In the genomic region with DNA sequence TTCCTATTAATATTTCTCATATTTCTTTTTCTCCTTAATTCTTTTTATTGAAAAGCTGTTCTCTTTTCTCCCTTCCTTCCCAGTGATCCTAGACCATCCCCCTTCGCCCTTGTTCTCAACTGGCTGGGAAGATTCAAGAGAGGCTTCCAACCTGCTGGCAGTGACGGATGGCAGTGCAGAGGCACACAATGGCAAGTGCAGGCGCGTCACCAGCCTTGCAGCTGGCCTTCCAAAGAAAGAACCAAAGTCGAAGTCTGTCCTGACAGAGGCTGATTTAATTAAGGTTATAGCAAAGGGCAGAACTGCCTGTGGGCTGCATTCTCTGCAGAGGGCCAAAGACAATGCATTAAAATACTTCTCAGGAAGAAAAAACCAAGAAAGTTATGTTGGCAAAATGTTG, we compare ENCODE assay signal across 11 cellular contexts. TPM values are rescaled to one million over a fixed set of nuclear protein-coding genes. Genes with fewer than 3 reads are reported as not detected.
A peak's percentile ranks its signal among the peaks of the same experiment; 100 is the strongest.
DNase-seq lines count a peak whose midpoint lies in the region; ATAC-seq and TF ChIP-seq lines count a peak whose summit lies in the region.
"Had no signal": no experiment of that assay in that cellular context is flagged by ENCODE, and none has a peak within 500 bp of the region (broad histone marks: within the 10 kb centered on the region; RNA-seq: fewer than 3 reads in every experiment).

No MANE protein-coding gene starts in this region.

- peak overlapping the region; percentile 16 for H3K27ac Mint-ChIP-seq in activated CD8-positive, alpha-beta T cell treated with anti-CD3 and anti-CD28 coated beads, Interleukin-2, amount 10 ng/mL, durations not matched to agents 7 days and 5 days
- H3K27ac Mint-ChIP-seq: memory B cell had no signal

- peaks cover 26% of the 10 kb centered on the region for H3K36me3 Mint-ChIP-seq in activated CD8-positive, alpha-beta T cell treated with anti-CD3 and anti-CD28 coated beads, Interleukin-2, amount 10 ng/mL, durations not matched to agents 7 days and 5 days (ENCODE audit: low read depth)

- no peaks in the 10 kb centered on the region for H3K27me3 Mint-ChIP-seq in activated CD8-positive, alpha-beta T cell treated with anti-CD3 and anti-CD28 coated beads, Interleukin-2, amount 10 ng/mL, durations not matched to agents 7 days and 5 days (ENCODE audit: low read depth)
- H3K27me3 Mint-ChIP-seq: memory B cell had no signal

- no peak overlapping the region for H3K27ac ChIP-seq in A673 (ENCODE audit: low read depth, low read length, poor library complexity, severe bottlenecking)
- H3K27ac ChIP-seq in ovary, result no peak overlapping the region
- no peak overlapping the region for H3K27ac ChIP-seq in sigmoid colon

- H3K4me1 Mint-ChIP-seq in activated CD8-positive, alpha-beta T cell treated with anti-CD3 and anti-CD28 coated beads, Interleukin-2, amount 10 ng/mL, durations not matched to agents 7 days and 5 days (ENCODE audit: low read depth), result peaks cover 72% of the 10 kb centered on the region

- TF ChIP-seq CTCF in A673 (conservative IDR thresholded peaks at IDR 0.05; ENCODE audit: low read depth, low read length) (no peak), ovary (IDR thresholded peaks at IDR 0.05) (no peak), sigmoid colon (IDR thresholded peaks at IDR 0.05) (no peak)

- no peaks in the 10 kb centered on the region for H3K9me3 Mint-ChIP-seq in activated CD8-positive, alpha-beta T cell treated with anti-CD3 and anti-CD28 coated beads, Interleukin-2, amount 10 ng/mL, durations not matched to agents 7 days and 5 days (ENCODE audit: insufficient read depth)
- H3K9me3 Mint-ChIP-seq: memory B cell had no signal

- DNase-seq in A673 (ENCODE audit: low spot score) (peak; percentile 26), DMS53 treated with DMSO at 0.1 percent for 48 hours (lab: John Stamatoyannopoulos, UW; ENCODE audit: unreplicated experiment) (peak; percentile 11), medulla oblongata (ENCODE audit: extremely low spot score) (peak; percentile 63), ovary (no peak), sigmoid colon (no peak)
- DNase-seq in activated CD8-positive, alpha-beta T cell treated with anti-CD3 and anti-CD28 coated beads, Interleukin-2, amount 10 ng/mL, durations not matched to agents 7 days and 5 days, result no peak
- no peak for DNase-seq in stimulated activated CD4-positive, alpha-beta T cell treated with anti-CD3 and anti-CD28 coated beads, Interleukin-1b, Interleukin-23, amount 100 ng/mL, for 48 hours
- DNase-seq: NK-92 treated with Interleukin-12 subunit alpha and Interleukin-12 subunit beta, amount 100 ng/mL, for 24 hours; stimulated activated CD4-positive, alpha-beta T cell treated with anti-CD3 and anti-CD28 coated beads, Interleukin-2, amount 100 ng/mL, for 48 hours had no signal

- H3K4me1 ChIP-seq in A673 (ENCODE audit: insufficient read depth, low read length, poor library complexity, severe bottlenecking) (peaks cover 68% of the 10 kb centered on the region), ovary (ENCODE audit: insufficient read depth) (no peaks in the 10 kb centered on the region), sigmoid colon (peaks cover 0 to 59% (median 34%) of the 10 kb centered on the region in 4 donors)

- TF ChIP-seq POLR2A in ovary (IDR thresholded peaks at IDR 0.05) (no peak), sigmoid colon (IDR thresholded peaks at IDR 0.05) (no peak)

- H3K36me3 ChIP-seq in A673 (ENCODE audit: insufficient read depth, low read length, poor library complexity, severe bottlenecking) (no peaks in the 10 kb centered on the region), ovary (no peaks in the 10 kb centered on the region), sigmoid colon (no peaks in the 10 kb centered on the region)

- POLR2A ChIA-PET in A673 (lab: Charles Lee; ENCODE audit: low non-redundant PET), result interaction anchor here (0.6 kb wide), 1 partner anchor 311 kb away, joined by 4 read pairs; no protein-coding TSS in a partner anchor
- POLR2A ChIA-PET in activated CD8-positive, alpha-beta T cell treated with anti-CD3 and anti-CD28 coated beads, Interleukin-2, amount 10 ng/mL, durations not matched to agents 7 days and 5 days (lab: Charles Lee), result interaction anchor here (1.0 kb wide), 1 partner anchor 151 kb away, joined by 4 read pairs; a partner anchor contains a TSS

- no peaks in the 10 kb centered on the region for H3K27me3 ChIP-seq in A673 (replicated peaks; ENCODE audit: insufficient read depth, low read depth, low read length, poor library complexity)
- H3K27me3 ChIP-seq in ovary, result no peaks in the 10 kb centered on the region
- H3K27me3 ChIP-seq in sigmoid colon, result no peaks in the 10 kb centered on the region

- TF ChIP-seq EP300 in ovary (IDR thresholded peaks at IDR 0.05), result no peak
- no peak for TF ChIP-seq EP300 in sigmoid colon (IDR thresholded peaks at IDR 0.05)

- H3K4me3 ChIP-seq in A673 (ENCODE audit: low read depth, low read length, poor library complexity, severe bottlenecking) (no peak overlapping the region), ovary (no peak overlapping the region), sigmoid colon (no peak overlapping the region)

- H3K4me3 Mint-ChIP-seq in activated CD8-positive, alpha-beta T cell treated with anti-CD3 and anti-CD28 coated beads, Interleukin-2, amount 10 ng/mL, durations not matched to agents 7 days and 5 days, result no peak overlapping the region
- H3K4me3 Mint-ChIP-seq: memory B cell had no signal

- CTCF ChIA-PET in A673 (lab: Charles Lee), result no interaction called here
- CTCF ChIA-PET in activated CD8-positive, alpha-beta T cell treated with anti-CD3 and anti-CD28 coated beads, Interleukin-2, amount 10 ng/mL, durations not matched to agents 7 days and 5 days (lab: Charles Lee), result interaction anchor here (1.0 to 2.7 kb wide), 5 partner anchors 10 to 264 kb away, joined by 3 to 9 read pairs (median 4); no protein-coding TSS in a partner anchor

- no peak for ATAC-seq in activated CD8-positive, alpha-beta T cell treated with anti-CD3 and anti-CD28 coated beads, Interleukin-2, amount 10 ng/mL, durations not matched to agents 7 days and 5 days
- no peak for ATAC-seq in HG02970 (IDR thresholded peaks at IDR 0.05; ENCODE audit: low FRiP score, unreplicated experiment)

- no TSS peak for BruUV-seq in A673 (replicated peaks; lab: Mats Ljungman, UMichigan)

- H3K9me3 ChIP-seq in A673 (ENCODE audit: low read depth, low read length, poor library complexity, severe bottlenecking) (no peaks in the 10 kb centered on the region), ovary (no peaks in the 10 kb centered on the region), sigmoid colon (no peaks in the 10 kb centered on the region)

- intact Hi-C loops in A673 (cut with micrococcal nuclease; ENCODE audit: unreplicated experiment) (no loop called here), ovary (cut with DNase I) (no loop called here), sigmoid colon (cut with DNase I) (no loop called here)

- WGBS in ovary, 3 donors, result 82 to 88% (median 84%) methylated on average over 5 of the region's 5 CpGs
- WGBS in sigmoid colon, 2 donors, result 21 to 70% methylated on average over 5 of the region's 5 CpGs

RNA-seq across cellular contexts. Expression of a gene that starts 7.4 kb away (rescaled TPM):
- 31.8 and 32.9 TPM in 2 replicates for total RNA-seq in A673 (2021)
- total RNA-seq in activated CD8-positive, alpha-beta T cell treated with anti-CD3 and anti-CD28 coated beads, Interleukin-2, amount 10 ng/mL, durations not matched to agents 7 days and 5 days, result 10 to 100 TPM; 46.5 TPM
- 10 to 100 TPM in 5 of 7 donors, 1 to 10 TPM in 2; 7.6 to 91.3 (median 11.2) TPM for total RNA-seq in ovary
- 10 to 100 TPM in 1 of 2 donors, 1 to 10 TPM in 1; 6.3 to 11.0 TPM for polyA plus RNA-seq in ovary
- total RNA-seq in sigmoid colon, result 10 to 100 TPM; 17.9 to 90.4 (median 28.8) TPM
- polyA plus RNA-seq in sigmoid colon, result 10 to 100 TPM; 18.0 to 46.0 (median 28.8) TPM

Comparison
In these comparisons a context has a peak if more than half of its experiments do, and no peak if none do; other contexts are left out.
1. DNase-seq: peak in A673 (single experiment), DMS53 treated with DMSO at 0.1 percent for 48 hours (single experiment) and medulla oblongata (single experiment); none in activated CD8-positive, alpha-beta T cell treated with anti-CD3 and anti-CD28 coated beads, Interleukin-2, amount 10 ng/mL, durations not matched to agents 7 days and 5 days (single experiment), ovary (0 of 5), sigmoid colon (single experiment) and stimulated activated CD4-positive, alpha-beta T cell treated with anti-CD3 and anti-CD28 coated beads, Interleukin-1b, Interleukin-23, amount 100 ng/mL, for 48 hours (single experiment).